In genomic region chr6:111723412-111723970, GRCh38 we compare ENCODE assay signal across 23 cellular contexts.
DNase-seq lines count a peak whose midpoint lies in the region; ATAC-seq and TF ChIP-seq lines count a peak whose summit lies in the region.
"Had no signal": no experiment of that assay in that cellular context is flagged by ENCODE, and none has a peak within 500 bp of the region (broad histone marks: within the 10 kb centered on the region; RNA-seq: fewer than 3 reads in every experiment).

No MANE protein-coding gene starts in this region.

- H3K9me3 ChIP-seq in CD4-positive, CD25-positive, alpha-beta regulatory T cell (ENCODE audit: control insufficient read depth in 2 of 2, low read length in 2 of 2), result no peaks in the 10 kb centered on the region
- H3K9me3 ChIP-seq in gastroesophageal sphincter, result no peaks in the 10 kb centered on the region
- H3K9me3 ChIP-seq: spleen, tibial nerve had no signal

- TF ChIP-seq CTCF in astrocyte of the spinal cord (IDR thresholded peaks at IDR 0.05; ENCODE audit: low read depth, low read length) (no peak), natural killer cell (IDR thresholded peaks at IDR 0.05) (no peak), gastroesophageal sphincter (IDR thresholded peaks at IDR 0.05) (no peak)

- no peaks in the 10 kb centered on the region for H3K9me3 Mint-ChIP-seq in CD4-positive, CD25-positive, alpha-beta regulatory T cell
- no peaks in the 10 kb centered on the region for H3K9me3 Mint-ChIP-seq in natural killer cell
- H3K9me3 Mint-ChIP-seq: GM23338 had no signal

- no peaks in the 10 kb centered on the region for H3K27me3 Mint-ChIP-seq in CD4-positive, CD25-positive, alpha-beta regulatory T cell
- no peaks in the 10 kb centered on the region for H3K27me3 Mint-ChIP-seq in natural killer cell (ENCODE audit: low read depth in 2 of 2)

- no peaks in the 10 kb centered on the region for H3K27me3 ChIP-seq in CD4-positive, CD25-positive, alpha-beta regulatory T cell (ENCODE audit: control insufficient read depth, insufficient read depth, low read length)
- H3K27me3 ChIP-seq in gastroesophageal sphincter, result no peaks in the 10 kb centered on the region
- H3K27me3 ChIP-seq: spleen, tibial nerve had no signal

- peaks cover 43% of the 10 kb centered on the region for H3K4me1 ChIP-seq in CD4-positive, CD25-positive, alpha-beta regulatory T cell (ENCODE audit: control insufficient read depth, insufficient read depth, low read length, poor library complexity, severe bottlenecking)
- H3K4me1 ChIP-seq in gastroesophageal sphincter, result peaks cover 2 to 57% (median 12%) of the 10 kb centered on the region in 3 donors

- peak overlapping the region in 2 of 3 donors; percentile 20 to 85 for H3K27ac Mint-ChIP-seq in CD4-positive, CD25-positive, alpha-beta regulatory T cell
- peak overlapping the region; percentile 90 to 100 for H3K27ac Mint-ChIP-seq in natural killer cell
- H3K27ac Mint-ChIP-seq: GM23338 had no signal

- peaks cover 52% of the 10 kb centered on the region for H3K36me3 Mint-ChIP-seq in CD4-positive, CD25-positive, alpha-beta regulatory T cell
- H3K36me3 Mint-ChIP-seq in natural killer cell, result peaks cover 13% of the 10 kb centered on the region

- TF ChIP-seq POLR2A in gastroesophageal sphincter (IDR thresholded peaks at IDR 0.05), result no peak

- intact Hi-C loops in natural killer cell (cut with micrococcal nuclease), result no loop called here

- H3K4me3 ChIP-seq in CD4-positive, CD25-positive, alpha-beta regulatory T cell (ENCODE audit: low read depth, low read length), result peak overlapping the region; percentile 71
- H3K4me3 ChIP-seq in astrocyte of the spinal cord (ENCODE audit: low read depth, low read length) (no peak overlapping the region), gastroesophageal sphincter (no peak overlapping the region)
- H3K4me3 ChIP-seq: GM23338, tibial nerve had no signal

- in situ Hi-C loops in astrocyte of the spinal cord (cut with HindIII; ENCODE audit: low sequenced_read_pairs), result no loop called here

- H3K36me3 ChIP-seq in CD4-positive, CD25-positive, alpha-beta regulatory T cell (ENCODE audit: control insufficient read depth, insufficient read depth, low read length), result peaks cover 23% of the 10 kb centered on the region
- H3K36me3 ChIP-seq in gastroesophageal sphincter, result peaks cover 0 to 6% of the 10 kb centered on the region in 2 donors

- 77 to 90% methylated on average over 5 to 7 of the region's 7 CpGs for WGBS in gastroesophageal sphincter (ENCODE audit: low coverage in 1 of 2), 2 donors

- DNase-seq in CD4-positive, CD25-positive, alpha-beta regulatory T cell, result no peak
- DNase-seq in Daoy (ENCODE audit: low read depth), result peak; percentile 52
- DNase-seq in astrocyte of the spinal cord (ENCODE audit: low read depth, low spot score), result peak; percentile 44
- no peak for DNase-seq in natural killer cell
- DNase-seq in stimulated activated CD4-positive, alpha-beta T cell treated with anti-CD3 and anti-CD28 coated beads, Interleukin-4, amount 100 ng/mL, for 1 hour, result no peak
- DNase-seq: activated CD4-positive, alpha-beta T cell treated with anti-CD3 and anti-CD28 coated beads, Interleukin-2, amount 50 U/mL, for 48 hours; dermis blood vessel endothelial cell; DMS53; GF-D8; KBM-7; MM.1S; NCI-H1417; NCI-H2081 treated with DMSO at 0.1 percent for 48 hours; NCI-H446 treated with DMSO at 0.1 percent for 48 hours; retina; spleen; stimulated activated CD4-positive, alpha-beta T cell treated with anti-CD3 and anti-CD28 coated beads, Interleukin-4, amount 100 ng/mL, for 4 hours; stimulated activated naive CD8-positive, alpha-beta T cell treated with anti-CD3 and anti-CD28 coated beads, Interleukin-15, Interleukin-2, amounts not matched to agents 100 U/mL and 50 U/mL, for 24 hours; T-helper 9 cell had no signal

- no peak for ATAC-seq in CD4-positive, CD25-positive, alpha-beta regulatory T cell (ENCODE audit: low read depth in 2 of 2)
- ATAC-seq in natural killer cell (no peak), gastroesophageal sphincter (no peak), HG03135 (IDR thresholded peaks at IDR 0.05; ENCODE audit: unreplicated experiment) (no peak)
- ATAC-seq: GM23338; stimulated activated naive CD8-positive, alpha-beta T cell treated with anti-CD3 and anti-CD28 coated beads, Interleukin-15, Interleukin-2, amounts not matched to agents 100 U/mL and 50 U/mL, for 24 hours had no signal

- TF ChIP-seq EP300 in gastroesophageal sphincter (IDR thresholded peaks at IDR 0.05), result no peak

- H3K4me1 Mint-ChIP-seq in CD4-positive, CD25-positive, alpha-beta regulatory T cell, result peaks cover 38 to 98% (median 60%) of the 10 kb centered on the region in 4 donors
- peaks cover 89 to 97% of the 10 kb centered on the region in 2 donors for H3K4me1 Mint-ChIP-seq in natural killer cell

- H3K27ac ChIP-seq in CD4-positive, CD25-positive, alpha-beta regulatory T cell (ENCODE audit: insufficient read depth, low read length, poor library complexity, severe bottlenecking), result peak overlapping the region; percentile 45
- no peak overlapping the region for H3K27ac ChIP-seq in gastroesophageal sphincter

- peak overlapping the region in 3 of 4 donors; percentile 7 to 78 (median 49) for H3K4me3 Mint-ChIP-seq in CD4-positive, CD25-positive, alpha-beta regulatory T cell
- H3K4me3 Mint-ChIP-seq in natural killer cell, result peak overlapping the region; percentile 31
- H3K4me3 Mint-ChIP-seq: GM23338 had no signal

Comparison
In these comparisons a context has a peak if more than half of its experiments do, and no peak if none do; other contexts are left out.
1. DNase-seq: peak in Daoy (single experiment) and astrocyte of the spinal cord (single experiment); none in CD4-positive, CD25-positive, alpha-beta regulatory T cell (0 of 3), natural killer cell (single experiment) and stimulated activated CD4-positive, alpha-beta T cell treated with anti-CD3 and anti-CD28 coated beads, Interleukin-4, amount 100 ng/mL, for 1 hour (single experiment).